10 cellular contexts compared by ENCODE assay signal in genomic region chr9:137666950-137667670, GRCh38. TPM values are rescaled to one million over a fixed set of nuclear protein-coding genes. Genes with fewer than 3 reads are reported as not detected.
A peak's percentile ranks its signal among the peaks of the same experiment; 100 is the strongest.
DNase-seq lines count a peak whose midpoint lies in the region; ATAC-seq, FAIRE-seq and TF ChIP-seq lines count a peak whose summit lies in the region.
"Had no signal": no experiment of that assay in that cellular context is flagged by ENCODE, and none has a peak within 500 bp of the region (broad histone marks: within the 10 kb centered on the region; RNA-seq: fewer than 3 reads in every experiment).

No MANE protein-coding gene starts in this region.

- 75% methylated on average over 15 of the region's 16 CpGs for WGBS in K562 (ENCODE audit: insufficient coverage, low coverage, missing lambda C conversion rate)

- in situ Hi-C loops in K562 (cut with MboI) = no loop called here

- no peaks in the 10 kb centered on the region for H3K27me3 Mint-ChIP-seq in CD8-positive, alpha-beta memory T cell
- H3K27me3 Mint-ChIP-seq in activated CD8-positive, alpha-beta memory T cell treated with anti-CD3 and anti-CD28 coated beads, Interleukin-2, amount 10 ng/mL, durations not matched to agents 7 days and 5 days = no peaks in the 10 kb centered on the region

- POLR2A ChIA-PET in CD8-positive, alpha-beta memory T cell (lab: Charles Lee) = no interaction called here
- POLR2A ChIA-PET in K562 (lab: Yijun Ruan, JAX) = no interaction called here

- peaks cover 90% of the 10 kb centered on the region for H3K79me2 ChIP-seq in K562 (ENCODE audit: control insufficient read depth, insufficient read depth, low read length)

- no peak for TF ChIP-seq CTCF in K562 (IDR thresholded peaks at IDR 0.05 in 2 of 3, conservative IDR thresholded peaks at IDR 0.05 in 1 of 3; ENCODE audit: insufficient read depth in 2 of 3, low read depth in 1 of 3, low read length in 3 of 3)

- H3K4me3 ChIP-seq in CD8-positive, alpha-beta memory T cell (ENCODE audit: low read length) = no peak overlapping the region
- no peak overlapping the region for H3K4me3 ChIP-seq in K562
- H3K4me3 ChIP-seq: ascending aorta had no signal

- BruUV-seq in K562 (replicated peaks; lab: Mats Ljungman, UMichigan) = no TSS peak

- no peak for FAIRE-seq in K562 (lab: Jason Lieb, UNC)
- FAIRE-seq: islet of Langerhans had no signal

- intact Hi-C loops in K562 (cut with micrococcal nuclease) = loop anchor here (5.0 kb wide), 1 partner anchor 45 kb away; no protein-coding TSS in a partner anchor

- H3K9me1 ChIP-seq in K562 (ENCODE audit: control insufficient read depth, insufficient read depth, low read length) = peaks cover 10% of the 10 kb centered on the region

- TF ChIP-seq RAD21 in K562 (CRISPR knock-in tag; conservative IDR thresholded peaks at IDR 0.05 in 1 of 2, IDR thresholded peaks at IDR 0.05 in 1 of 2) = no peak

- ATAC-seq in K562 = no peak
- ATAC-seq in activated CD8-positive, alpha-beta memory T cell treated with anti-CD3 and anti-CD28 coated beads, Interleukin-2, amount 10 ng/mL, durations not matched to agents 7 days and 5 days = no peak
- ATAC-seq in esophagus mucosa = no peak

- CTCF ChIA-PET in CD8-positive, alpha-beta memory T cell (lab: Charles Lee) = no interaction called here
- CTCF ChIA-PET in K562 (lab: Yijun Ruan, JAX; ENCODE audit: low intra/inter-chr PET ratio) = no interaction called here
- CTCF ChIA-PET in activated CD8-positive, alpha-beta memory T cell treated with anti-CD3 and anti-CD28 coated beads, Interleukin-2, amount 10 ng/mL, durations not matched to agents 7 days and 5 days (lab: Charles Lee) = interaction anchor here (0.6 kb wide), 1 partner anchor 360 kb away, joined by 3 read pairs; no protein-coding TSS in a partner anchor

- no peaks in the 10 kb centered on the region for H3K9me3 Mint-ChIP-seq in CD8-positive, alpha-beta memory T cell
- no peaks in the 10 kb centered on the region for H3K9me3 Mint-ChIP-seq in activated CD8-positive, alpha-beta memory T cell treated with anti-CD3 and anti-CD28 coated beads, Interleukin-2, amount 10 ng/mL, durations not matched to agents 7 days and 5 days (ENCODE audit: low read depth)

- no peak overlapping the region for H3K4me2 ChIP-seq in K562 (ENCODE audit: insufficient read depth, low read length)

- no peak for TF ChIP-seq POLR2A in K562 (conservative IDR thresholded peaks at IDR 0.05)

- no peaks in the 10 kb centered on the region for H3K36me3 ChIP-seq in CD8-positive, alpha-beta memory T cell (ENCODE audit: insufficient read depth, low read length)
- peaks cover 22% of the 10 kb centered on the region; the same call in 1 of the 3 replicates for H3K36me3 ChIP-seq in K562 (ENCODE audit: control insufficient read depth, insufficient read depth, low read length)

- H3K4me1 Mint-ChIP-seq in CD8-positive, alpha-beta memory T cell = peaks cover 37 to 72% (median 43%) of the 10 kb centered on the region in 3 donors
- peaks cover 4% of the 10 kb centered on the region for H3K4me1 Mint-ChIP-seq in activated CD8-positive, alpha-beta memory T cell treated with anti-CD3 and anti-CD28 coated beads, Interleukin-2, amount 10 ng/mL, durations not matched to agents 7 days and 5 days

- no peak overlapping the region for H3K27ac ChIP-seq in CD8-positive, alpha-beta memory T cell (ENCODE audit: low read depth, low read length)
- H3K27ac ChIP-seq in K562 (ENCODE audit: extremely low read depth, low read depth, low read length) = no peak overlapping the region
- H3K27ac ChIP-seq: ascending aorta had no signal

- peak overlapping the region in 6 of 8 donors; percentile 3 to 77 (median 61) for H3K27ac Mint-ChIP-seq in CD8-positive, alpha-beta memory T cell
- no peak overlapping the region for H3K27ac Mint-ChIP-seq in activated CD8-positive, alpha-beta memory T cell treated with anti-CD3 and anti-CD28 coated beads, Interleukin-2, amount 10 ng/mL, durations not matched to agents 7 days and 5 days

- H3K9ac ChIP-seq in K562 (ENCODE audit: insufficient read depth in 1 of 2, low read depth in 2 of 2, low read length in 2 of 2) = peak overlapping the region in 1 of 2 experiments; percentile 61; a peak in 1 of 4 replicates

- H3K4me3 Mint-ChIP-seq in CD8-positive, alpha-beta memory T cell = no peak overlapping the region
- no peak overlapping the region for H3K4me3 Mint-ChIP-seq in activated CD8-positive, alpha-beta memory T cell treated with anti-CD3 and anti-CD28 coated beads, Interleukin-2, amount 10 ng/mL, durations not matched to agents 7 days and 5 days

- no peak for DNase-seq in CD8-positive, alpha-beta memory T cell
- peak; percentile 42 for DNase-seq in NCI-H1092 (lab: John Stamatoyannopoulos, UW)
- DNase-seq in K562 (ENCODE audit: extremely low read depth in 1 of 4, low spot score in 3 of 4) = no peak
- DNase-seq in mucosa of gallbladder (ENCODE audit: low spot score) = peak; percentile 49
- DNase-seq in activated CD8-positive, alpha-beta memory T cell treated with anti-CD3 and anti-CD28 coated beads, Interleukin-2, amount 10 ng/mL, durations not matched to agents 7 days and 5 days = no peak
- no peak for DNase-seq in NCI-H2171 treated with DMSO at 0.1 percent for 48 hours (lab: John Stamatoyannopoulos, UW)
- DNase-seq in activated CD4-positive, alpha-beta T cell treated with anti-CD3 and anti-CD28 coated beads for 4 hours = no peak

- peaks cover 4 to 46% (median 9%) of the 10 kb centered on the region in 3 donors for H3K36me3 Mint-ChIP-seq in CD8-positive, alpha-beta memory T cell
- peaks cover 13% of the 10 kb centered on the region for H3K36me3 Mint-ChIP-seq in activated CD8-positive, alpha-beta memory T cell treated with anti-CD3 and anti-CD28 coated beads, Interleukin-2, amount 10 ng/mL, durations not matched to agents 7 days and 5 days

- peaks cover 11% of the 10 kb centered on the region; the same call in 1 of the 2 replicates for H4K20me1 ChIP-seq in K562 (replicated peaks; ENCODE audit: control insufficient read depth, insufficient read depth, low read length)

- no peaks in the 10 kb centered on the region for H3K9me3 ChIP-seq in CD8-positive, alpha-beta memory T cell (ENCODE audit: low read length)
- H3K9me3 ChIP-seq in K562 (replicated peaks; ENCODE audit: control insufficient read depth, insufficient read depth, low read depth, low read length) = no peaks in the 10 kb centered on the region
- H3K9me3 ChIP-seq: ascending aorta had no signal

- H3K4me1 ChIP-seq in CD8-positive, alpha-beta memory T cell (ENCODE audit: insufficient read depth, low read length) = peaks cover 11% of the 10 kb centered on the region
- H3K4me1 ChIP-seq in K562 (replicated peaks in 1 of 2; ENCODE audit: control insufficient read depth in 2 of 2, insufficient read depth in 2 of 2, low read length in 2 of 2) = peaks cover 15 to 42% of the 10 kb centered on the region in 2 experiments; a peak in 4 of 5 replicates

- H3K27me3 ChIP-seq in CD8-positive, alpha-beta memory T cell (ENCODE audit: insufficient read depth, low read length, poor library complexity, severe bottlenecking) = no peaks in the 10 kb centered on the region
- no peaks in the 10 kb centered on the region for H3K27me3 ChIP-seq in K562 (ENCODE audit: control insufficient read depth in 2 of 2, insufficient read depth in 2 of 2, low read length in 2 of 2)
- H3K27me3 ChIP-seq: ascending aorta had no signal

- TF ChIP-seq EP300 in K562 (IDR thresholded peaks at IDR 0.05; ENCODE audit: low read length) = no peak

- no peak overlapping the region for H2AFZ ChIP-seq in K562 (ENCODE audit: low read depth, low read length)

TF ChIP-seq in K562, 482 proteins besides CTCF, POLR2A, EP300 and RAD21:
- TF ChIP-seq ZNF224 (CRISPR knock-in tag; IDR thresholded peaks at IDR 0.05) (no peak), ZNF316 (IDR thresholded peaks at IDR 0.05) (peak; percentile 51)

RNA-seq across cellular contexts. Expression of gene EHMT1, which starts 48.3 kb away (rescaled TPM):
- total RNA-seq in CD8-positive, alpha-beta memory T cell = 10 to 100 TPM; 68.9 to 74.6 TPM
- polyA plus RNA-seq in CD8-positive, alpha-beta memory T cell = 37.0 TPM
- 167 and 212 TPM in 2 replicates for total RNA-seq in K562 (2011; cell fraction: chromatin; rRNA removed; ENCODE audit: low replicate concordance)
- 102 and 111 TPM in 2 replicates for total RNA-seq in K562 (2011; cell fraction: nucleolus; rRNA removed)
- 119 and 135 TPM in 2 replicates for total RNA-seq in K562 (2011; cell fraction: nucleoplasm; rRNA removed)
- total RNA-seq in K562 (2014; rRNA removed) = 63.8 and 69.8 TPM in 2 replicates
- total RNA-seq in K562 (2014; rRNA removed; fragmentation: Illumina TruSeq; extraction: Trizol) = 25.6 and 31.9 TPM in 2 replicates
- 41.4 and 42.8 TPM in 2 replicates for total RNA-seq in K562 (2015; rRNA removed; fragmentation: Illumina TruSeq; extraction: Trizol)
- total RNA-seq in K562 (2021) = 76.0 and 80.3 TPM in 2 replicates
- 26.9 and 31.3 TPM in 2 replicates for polyA plus RNA-seq in K562 (2011; rRNA removed)
- polyA plus RNA-seq in K562 (2011; cell fraction: cytosol; rRNA removed) = 24.1 and 49.2 TPM in 2 replicates
- polyA plus RNA-seq in K562 (2011; cell fraction: nucleus; rRNA removed) = 85.2 and 132 TPM in 2 replicates
- 38.1 and 40.2 TPM in 2 replicates for polyA plus RNA-seq in K562 (2012)
- 36.4 and 44.9 TPM in 2 replicates for polyA plus RNA-seq in K562 (2014; fragmentation: Illumina TruSeq; extraction: Trizol)
- polyA plus RNA-seq in K562 (2014; fragmentation: Nextera tagmentation; extraction: Ambion mirVana) = 1 to 10 TPM; 2.2 to 3.8 TPM
- 48.9 and 59.2 TPM in 2 replicates for polyA plus RNA-seq in K562 (2014; rRNA removed)
- polyA minus RNA-seq in K562 (2011; rRNA and poly(A)+ RNA removed) = 46.2 and 56.3 TPM in 2 replicates
- polyA minus RNA-seq in K562 (2011; cell fraction: cytosol; rRNA and poly(A)+ RNA removed) = 46.2 and 48.9 TPM in 2 replicates
- polyA minus RNA-seq in K562 (2011; cell fraction: nucleus; rRNA and poly(A)+ RNA removed) = 35.8 and 47.0 TPM in 2 replicates
- 100 TPM for total RNA-seq in mucosa of gallbladder
- total RNA-seq in activated CD8-positive, alpha-beta memory T cell treated with anti-CD3 and anti-CD28 coated beads, Interleukin-2, amount 10 ng/mL, durations not matched to agents 7 days and 5 days = 100 to 1,000 TPM in 1 of 2 experiments, 10 to 100 TPM in 1; 99.9 to 130 TPM
- 48.0 TPM for total RNA-seq in esophagus mucosa

Comparison
In these comparisons a context has a peak if more than half of its experiments do, and no peak if none do; other contexts are left out.
1. DNase-seq: peak in NCI-H1092 (single experiment) and mucosa of gallbladder (single experiment); none in CD8-positive, alpha-beta memory T cell (0 of 5), K562 (0 of 4), activated CD8-positive, alpha-beta memory T cell treated with anti-CD3 and anti-CD28 coated beads, Interleukin-2, amount 10 ng/mL, durations not matched to agents 7 days and 5 days (single experiment), NCI-H2171 treated with DMSO at 0.1 percent for 48 hours (single experiment) and activated CD4-positive, alpha-beta T cell treated with anti-CD3 and anti-CD28 coated beads for 4 hours (0 of 2).